In genomic region chr6:75631847-75632246, GRCh38 we compare ENCODE assay signal across 20 cellular contexts. TPM values are rescaled to one million over a fixed set of nuclear protein-coding genes. Genes with fewer than 3 reads are reported as not detected.
DNase-seq lines count a peak whose midpoint lies in the region; ATAC-seq and TF ChIP-seq lines count a peak whose summit lies in the region.
"Had no signal": no experiment of that assay in that cellular context is flagged by ENCODE, and none has a peak within 500 bp of the region (broad histone marks: within the 10 kb centered on the region; RNA-seq: fewer than 3 reads in every experiment).

No MANE protein-coding gene starts in this region.

- in situ Hi-C loops in Panc1 (cut with HindIII; ENCODE audit: low pct_unique_long_range_greater_than_20kb, low sequenced_read_pairs), result no loop called here

- no peak overlapping the region for H3K4me3 Mint-ChIP-seq in activated CD8-positive, alpha-beta T cell treated with anti-CD3 and anti-CD28 coated beads for 36 hours
- H3K4me3 Mint-ChIP-seq in activated CD8-positive, alpha-beta T cell treated with anti-CD3 and anti-CD28 coated beads, Interleukin-2, amount 10 ng/mL, durations not matched to agents 7 days and 5 days, result no peak overlapping the region
- H3K4me3 Mint-ChIP-seq: CD4-positive, alpha-beta memory T cell had no signal

- no peaks in the 10 kb centered on the region for H3K27me3 Mint-ChIP-seq in activated CD8-positive, alpha-beta T cell treated with anti-CD3 and anti-CD28 coated beads for 36 hours
- no peaks in the 10 kb centered on the region for H3K27me3 Mint-ChIP-seq in activated CD8-positive, alpha-beta T cell treated with anti-CD3 and anti-CD28 coated beads, Interleukin-2, amount 10 ng/mL, durations not matched to agents 7 days and 5 days (ENCODE audit: low read depth)
- H3K27me3 Mint-ChIP-seq: CD4-positive, alpha-beta memory T cell had no signal

- H3K9me3 Mint-ChIP-seq in activated CD8-positive, alpha-beta T cell treated with anti-CD3 and anti-CD28 coated beads for 36 hours, result no peaks in the 10 kb centered on the region
- H3K9me3 Mint-ChIP-seq in activated CD8-positive, alpha-beta T cell treated with anti-CD3 and anti-CD28 coated beads, Interleukin-2, amount 10 ng/mL, durations not matched to agents 7 days and 5 days (ENCODE audit: insufficient read depth), result no peaks in the 10 kb centered on the region
- H3K9me3 Mint-ChIP-seq: CD4-positive, alpha-beta memory T cell had no signal

- H3K27ac Mint-ChIP-seq in activated CD8-positive, alpha-beta T cell treated with anti-CD3 and anti-CD28 coated beads for 36 hours, result peak overlapping the region; percentile 55
- no peak overlapping the region for H3K27ac Mint-ChIP-seq in activated CD8-positive, alpha-beta T cell treated with anti-CD3 and anti-CD28 coated beads, Interleukin-2, amount 10 ng/mL, durations not matched to agents 7 days and 5 days

- POLR2A ChIA-PET in activated CD8-positive, alpha-beta T cell treated with anti-CD3 and anti-CD28 coated beads for 36 hours (lab: Charles Lee), result no interaction called here
- POLR2A ChIA-PET in activated CD8-positive, alpha-beta T cell treated with anti-CD3 and anti-CD28 coated beads, Interleukin-2, amount 10 ng/mL, durations not matched to agents 7 days and 5 days (lab: Charles Lee), result interaction anchor here (1.0 kb wide), 1 partner anchor 29 kb away, joined by 3 read pairs; no protein-coding TSS in a partner anchor
- POLR2A ChIA-PET in A673 (lab: Charles Lee; ENCODE audit: low non-redundant PET) (no interaction called here), Panc1 (lab: Charles Lee) (no interaction called here)

- BruUV-seq in A673 (replicated peaks; lab: Mats Ljungman, UMichigan) (no TSS peak), Panc1 (replicated peaks; lab: Mats Ljungman, UMichigan) (no TSS peak)

- H3K27ac ChIP-seq in A673 (ENCODE audit: low read depth, low read length, poor library complexity, severe bottlenecking) (peak overlapping the region; percentile 43), Panc1 (ENCODE audit: low read length) (peak overlapping the region; percentile 24; the same call in 1 of the 2 replicates)
- H3K27ac ChIP-seq: GM23248, RWPE1, SJCRH30 had no signal

- H3K4me1 ChIP-seq in A673 (ENCODE audit: insufficient read depth, low read length, poor library complexity, severe bottlenecking) (peaks cover 17% of the 10 kb centered on the region), Panc1 (ENCODE audit: control insufficient read depth, insufficient read depth, low read length) (no peaks in the 10 kb centered on the region)
- H3K4me1 ChIP-seq: SJCRH30 had no signal

- no peak for ATAC-seq in activated CD8-positive, alpha-beta T cell treated with anti-CD3 and anti-CD28 coated beads for 36 hours
- ATAC-seq in activated CD8-positive, alpha-beta T cell treated with anti-CD3 and anti-CD28 coated beads, Interleukin-2, amount 10 ng/mL, durations not matched to agents 7 days and 5 days, result no peak
- ATAC-seq in Panc1 (no peak), left ventricle myocardium superior (peak; percentile 73), HG02973 (IDR thresholded peaks at IDR 0.05; ENCODE audit: unreplicated experiment) (no peak), GM21423 (IDR thresholded peaks at IDR 0.05; ENCODE audit: unreplicated experiment) (no peak)

- H3K9me3 ChIP-seq in A673 (ENCODE audit: low read depth, low read length, poor library complexity, severe bottlenecking) (no peaks in the 10 kb centered on the region), Panc1 (ENCODE audit: control insufficient read depth, insufficient read depth, low read depth, low read length) (no peaks in the 10 kb centered on the region)
- H3K9me3 ChIP-seq: SJCRH30 had no signal

- no peak overlapping the region for H3K4me3 ChIP-seq in A673 (ENCODE audit: low read depth, low read length, poor library complexity, severe bottlenecking)
- H3K4me3 ChIP-seq in Panc1 (ENCODE audit: low read depth in 2 of 2, low read length in 2 of 2), result no peak overlapping the region
- H3K4me3 ChIP-seq: GM23248, SJCRH30 had no signal

- intact Hi-C loops in activated CD8-positive, alpha-beta T cell treated with anti-CD3 and anti-CD28 coated beads for 36 hours (cut with micrococcal nuclease), result no loop called here
- intact Hi-C loops in A673 (cut with micrococcal nuclease; ENCODE audit: unreplicated experiment), result no loop called here
- intact Hi-C loops in Panc1 (cut with micrococcal nuclease; ENCODE audit: unreplicated experiment), result no loop called here
- intact Hi-C loops in left ventricle myocardium superior (cut with micrococcal nuclease), result no loop called here

- no peaks in the 10 kb centered on the region for H3K27me3 ChIP-seq in A673 (replicated peaks; ENCODE audit: insufficient read depth, low read depth, low read length, poor library complexity)
- no peaks in the 10 kb centered on the region for H3K27me3 ChIP-seq in Panc1 (ENCODE audit: control insufficient read depth, insufficient read depth, low read length)
- H3K27me3 ChIP-seq: SJCRH30 had no signal

- H3K36me3 ChIP-seq in A673 (ENCODE audit: insufficient read depth, low read length, poor library complexity, severe bottlenecking) (peaks cover 32% of the 10 kb centered on the region), Panc1 (ENCODE audit: control insufficient read depth, insufficient read depth, low read length) (peaks cover 31% of the 10 kb centered on the region)

- peaks cover 33% of the 10 kb centered on the region for H3K36me3 Mint-ChIP-seq in activated CD8-positive, alpha-beta T cell treated with anti-CD3 and anti-CD28 coated beads for 36 hours (ENCODE audit: low read depth)
- peaks cover 25% of the 10 kb centered on the region for H3K36me3 Mint-ChIP-seq in activated CD8-positive, alpha-beta T cell treated with anti-CD3 and anti-CD28 coated beads, Interleukin-2, amount 10 ng/mL, durations not matched to agents 7 days and 5 days (ENCODE audit: low read depth)

- no peak for TF ChIP-seq CTCF in activated CD8-positive, alpha-beta T cell treated with anti-CD3 and anti-CD28 coated beads for 36 hours (IDR thresholded peaks at IDR 0.05)
- TF ChIP-seq CTCF in A673 (conservative IDR thresholded peaks at IDR 0.05; ENCODE audit: low read depth, low read length) (no peak), Panc1 (IDR thresholded peaks at IDR 0.05) (no peak)

- DNase-seq in activated CD8-positive, alpha-beta T cell treated with anti-CD3 and anti-CD28 coated beads for 36 hours, result no peak
- no peak for DNase-seq in activated CD8-positive, alpha-beta T cell treated with anti-CD3 and anti-CD28 coated beads, Interleukin-2, amount 10 ng/mL, durations not matched to agents 7 days and 5 days
- DNase-seq in A673 (ENCODE audit: low spot score), result no peak
- no peak for DNase-seq in Panc1 (ENCODE audit: low read depth, low spot score)
- DNase-seq in left ventricle myocardium superior, result no peak
- DNase-seq in iPS-NIHi7 (ENCODE audit: extremely low spot score), result no peak
- DNase-seq: Calu3; CD4-positive, alpha-beta memory T cell; DMS53; EL; NCI-H1105 treated with DMSO at 0.1 percent for 48 hours; NCI-H1694 treated with DMSO at 0.1 percent for 48 hours; NCI-H2227 treated with DMSO at 0.1 percent for 48 hours; NCI-H510A treated with DMSO at 0.1 percent for 48 hours; NCI-H774; SJCRH30 had no signal

- peaks cover 17% of the 10 kb centered on the region for H3K4me1 Mint-ChIP-seq in activated CD8-positive, alpha-beta T cell treated with anti-CD3 and anti-CD28 coated beads for 36 hours (ENCODE audit: low read depth)
- no peaks in the 10 kb centered on the region for H3K4me1 Mint-ChIP-seq in activated CD8-positive, alpha-beta T cell treated with anti-CD3 and anti-CD28 coated beads, Interleukin-2, amount 10 ng/mL, durations not matched to agents 7 days and 5 days (ENCODE audit: low read depth)

- CTCF ChIA-PET in activated CD8-positive, alpha-beta T cell treated with anti-CD3 and anti-CD28 coated beads for 36 hours (lab: Charles Lee), result no interaction called here
- CTCF ChIA-PET in activated CD8-positive, alpha-beta T cell treated with anti-CD3 and anti-CD28 coated beads, Interleukin-2, amount 10 ng/mL, durations not matched to agents 7 days and 5 days (lab: Charles Lee), result no interaction called here
- CTCF ChIA-PET in A673 (lab: Charles Lee) (no interaction called here), Panc1 (lab: Charles Lee) (no interaction called here)

RNA-seq across cellular contexts. Expression of gene SENP6, which starts 30.2 kb away (rescaled TPM):
- 10 to 100 TPM; 70.2 to 72.0 TPM for total RNA-seq in activated CD8-positive, alpha-beta T cell treated with anti-CD3 and anti-CD28 coated beads for 36 hours
- total RNA-seq in activated CD8-positive, alpha-beta T cell treated with anti-CD3 and anti-CD28 coated beads, Interleukin-2, amount 10 ng/mL, durations not matched to agents 7 days and 5 days, result 10 to 100 TPM; 66.2 to 68.9 TPM
- total RNA-seq in A673 (2021) (92.7 and 103 TPM in 2 replicates), Panc1 (2021; ENCODE audit: unreplicated experiment) (58.7 TPM), left ventricle myocardium superior (57.7 TPM)
- 25.7 TPM for polyA plus RNA-seq in Panc1 (2012; ENCODE audit: insufficient read length)
